Comparison of ENCODE assay signal across 1 cellular context in genomic region chr17:65041518-65041917, GRCh38.
TF ChIP-seq lines count a peak whose summit lies in the region.

No MANE protein-coding gene starts in this region.

TF ChIP-seq in GM12878, 131 proteins besides CTCF, POLR2A, EP300 and RAD21:
- TF ChIP-seq ZNF687 (IDR thresholded peaks at IDR 0.05) (peak; percentile 32; the same call in 1 of the 2 replicates), HDGF (IDR thresholded peaks at IDR 0.05) (0 out of 2 replicates have a peak, but pooled peaks have one; percentile 23), BCL3 (IDR thresholded peaks at IDR 0.05; ENCODE audit: borderline replicate concordance, insufficient read depth, low read depth, low read length, poor library complexity, severe bottlenecking) (no peak), MXI1 (IDR thresholded peaks at IDR 0.05; ENCODE audit: low read depth, low read length) (peak; percentile 84), MEF2A (IDR thresholded peaks at IDR 0.05; ENCODE audit: insufficient read depth, low read depth, low read length) (no peak), E2F8 (IDR thresholded peaks at IDR 0.05; ENCODE audit: low read depth, partially characterized antibody) (no peak), EZH2 (IDR thresholded peaks at IDR 0.05; ENCODE audit: borderline replicate concordance, control insufficient read depth, low read depth, low read length) (no peak), PAX8 (IDR thresholded peaks at IDR 0.05) (0 out of 2 replicates have a peak, but pooled peaks have one; percentile 24), BHLHE40 (IDR thresholded peaks at IDR 0.05; ENCODE audit: borderline replicate concordance in 1 of 2, low read depth in 2 of 2, low read length in 1 of 2) (peak; percentile 84 to 89), SMAD5 (IDR thresholded peaks at IDR 0.05; ENCODE audit: low read depth) (no peak), ZNF24 (IDR thresholded peaks at IDR 0.05) (no peak), MTA2 (IDR thresholded peaks at IDR 0.05; ENCODE audit: low read depth) (peak; percentile 14; the same call in 1 of the 2 replicates)
